ENCODE assay signal across 19 cellular contexts in the genomic region with DNA sequence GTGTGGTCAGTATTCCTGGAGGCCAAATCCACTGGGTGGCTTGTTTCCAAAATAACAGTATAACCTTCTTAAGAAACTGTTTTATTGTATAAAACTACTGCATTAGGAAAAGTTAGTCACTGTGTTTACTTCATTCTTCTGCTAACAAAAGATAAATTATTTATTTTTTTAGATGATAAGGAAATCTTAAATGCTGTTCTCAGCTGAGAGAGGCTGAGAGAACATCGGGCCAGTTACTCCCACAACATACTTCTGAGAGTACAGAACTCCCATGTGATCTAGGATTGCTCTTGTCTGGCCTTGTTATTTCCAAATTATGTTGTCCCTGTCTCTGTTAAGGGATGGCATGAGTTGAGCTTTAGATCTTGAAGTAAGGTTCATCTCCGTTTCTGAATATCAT.
DNase-seq lines count a peak whose midpoint lies in the region; ATAC-seq and TF ChIP-seq lines count a peak whose summit lies in the region.
"Had no signal": no experiment of that assay in that cellular context is flagged by ENCODE, and none has a peak within 500 bp of the region (broad histone marks: within the 10 kb centered on the region; RNA-seq: fewer than 3 reads in every experiment).

No MANE protein-coding gene starts in this region.

- no peaks in the 10 kb centered on the region for H3K9me1 ChIP-seq in IMR-90 (ENCODE audit: insufficient read depth, low read length)

- H4K8ac ChIP-seq in IMR-90 (ENCODE audit: low read depth in 2 of 2, low read length in 2 of 2) = peak overlapping the region; percentile 1 to 58; a peak in 2 of 4 replicates

- H3K27ac ChIP-seq in IMR-90 (ENCODE audit: insufficient read depth, low read length) (peak overlapping the region; percentile 59), substantia nigra (ENCODE audit: low read depth, low read length, poor library complexity, severe bottlenecking) (peak overlapping the region; percentile 56), A673 (ENCODE audit: low read depth, low read length, poor library complexity, severe bottlenecking) (no peak overlapping the region)
- H3K27ac ChIP-seq: A549, PC-9 had no signal

- H3K4me1 ChIP-seq in IMR-90 (ENCODE audit: control insufficient read depth, insufficient read depth, low read length) (peaks cover 5% of the 10 kb centered on the region; the same call in 1 of the 2 replicates), A673 (ENCODE audit: insufficient read depth, low read length, poor library complexity, severe bottlenecking) (no peaks in the 10 kb centered on the region)
- H3K4me1 ChIP-seq: A549 had no signal

- H3K18ac ChIP-seq in IMR-90 (ENCODE audit: low read depth, low read length) = peak overlapping the region; percentile 45; the same call in 1 of the 2 replicates

- H3K14ac ChIP-seq in IMR-90 (replicated peaks; ENCODE audit: low read depth, low read length) = no peak overlapping the region

- WGBS in IMR-90 (ENCODE audit: extremely low coverage in 2 of 2, insufficient read length in 1 of 2), 2 experiments = no CpG with 5 or more reads among the region's 2 CpGs

- peak overlapping the region; percentile 18; the same call in 1 of the 2 replicates for H2BK120ac ChIP-seq in IMR-90 (ENCODE audit: low read depth, low read length)

- H2BK5ac ChIP-seq in IMR-90 (ENCODE audit: low read depth, low read length, poor library complexity, severe bottlenecking) = peak overlapping the region; percentile 47

- no peak for TF ChIP-seq RAD21 in IMR-90 (IDR thresholded peaks at IDR 0.05; ENCODE audit: low read length)

- POLR2A ChIA-PET in IMR-90 (lab: Charles Lee; ENCODE audit: unreplicated experiment) (no interaction called here), A673 (lab: Charles Lee; ENCODE audit: low non-redundant PET) (no interaction called here)

- no peak overlapping the region; the same call in 1 of the 2 replicates for H2AK5ac ChIP-seq in IMR-90 (ENCODE audit: low read depth, low read length)

- no TSS peak for BruUV-seq in IMR-90 (replicated peaks; lab: Mats Ljungman, UMichigan)
- BruUV-seq in A673 (replicated peaks; lab: Mats Ljungman, UMichigan) = no TSS peak

- H3K9ac ChIP-seq in IMR-90 (ENCODE audit: low read depth, low read length) = peak overlapping the region; percentile 29; the same call in 1 of the 2 replicates

- peak overlapping the region; percentile 37; the same call in 2 of the 3 replicates for H2BK15ac ChIP-seq in IMR-90 (ENCODE audit: low read depth, low read length)

- DNase-seq in IMR-90 = peak; percentile 84
- DNase-seq in astrocyte of the spinal cord (ENCODE audit: low read depth, low spot score) = peak; percentile 9
- DNase-seq in fibroblast of pulmonary artery (ENCODE audit: low read depth) = peak; percentile 94
- no peak for DNase-seq in substantia nigra (lab: John Stamatoyannopoulos, UW)
- DNase-seq in NCI-H1417 (lab: John Stamatoyannopoulos, UW) = no peak
- no peak for DNase-seq in SHP77 treated with DMSO at 0.1 percent for 48 hours (lab: John Stamatoyannopoulos, UW)
- no peak for DNase-seq in NCI-H345 treated with DMSO at 0.1 percent for 48 hours (lab: John Stamatoyannopoulos, UW; ENCODE audit: unreplicated experiment)
- no peak for DNase-seq in A673 (ENCODE audit: low spot score)
- DNase-seq: AML-193, DMS 273 treated with DMSO at 0.1 percent for 48 hours, GF-D8, H9, Karpas-422, NCI-H1930, NCI-H2171 treated with DMSO at 0.1 percent for 48 hours, NCI-H510A, NCI-H774, PC-9 had no signal

- TF ChIP-seq CTCF in IMR-90 (conservative IDR thresholded peaks at IDR 0.05; ENCODE audit: low read depth, low read length) = no peak
- TF ChIP-seq CTCF in astrocyte of the spinal cord (IDR thresholded peaks at IDR 0.05; ENCODE audit: low read depth, low read length) = no peak
- no peak for TF ChIP-seq CTCF in fibroblast of pulmonary artery (IDR thresholded peaks at IDR 0.05; ENCODE audit: low read length, missing control alignments)
- TF ChIP-seq CTCF in A673 (conservative IDR thresholded peaks at IDR 0.05; ENCODE audit: low read depth, low read length) = no peak

- H4K91ac ChIP-seq in IMR-90 (ENCODE audit: insufficient read depth, low read depth, low read length) = no peak overlapping the region

- CTCF ChIA-PET in IMR-90 (lab: Yijun Ruan, JAX) = no interaction called here
- CTCF ChIA-PET in A673 (lab: Charles Lee) = no interaction called here

- intact Hi-C loops in IMR-90 (cut with micrococcal nuclease) (no loop called here), A673 (cut with micrococcal nuclease; ENCODE audit: unreplicated experiment) (no loop called here)

- peak overlapping the region; percentile 11; the same call in 1 of the 2 replicates for H2BK20ac ChIP-seq in IMR-90 (ENCODE audit: low read depth, low read length)

- no peak overlapping the region for H2AFZ ChIP-seq in IMR-90 (replicated peaks; ENCODE audit: low read length, poor library complexity)
- H2AFZ ChIP-seq: PC-9 had no signal

- no peak overlapping the region for H3K23ac ChIP-seq in IMR-90 (ENCODE audit: low read depth, low read length)

- dilution Hi-C loops in IMR-90 (cut with HindIII; ENCODE audit: low sequenced_read_pairs, unreplicated experiment) = no loop called here

- H4K20me1 ChIP-seq in IMR-90 (ENCODE audit: insufficient read depth, low read length) = no peaks in the 10 kb centered on the region

- peak overlapping the region; percentile 12 for H3K4me2 ChIP-seq in IMR-90 (ENCODE audit: low read depth, low read length)
- H3K4me2 ChIP-seq: A549, PC-9 had no signal

- in situ Hi-C loops in IMR-90 (cut with MboI; ENCODE audit: low sequenced_read_pairs) = no loop called here
- in situ Hi-C loops in astrocyte of the spinal cord (cut with HindIII; ENCODE audit: low sequenced_read_pairs) = no loop called here

- H3K56ac ChIP-seq in IMR-90 (ENCODE audit: extremely low read depth, insufficient read depth, low read length) = no peak overlapping the region

- peak; percentile 83 for ATAC-seq in IMR-90 (ENCODE audit: low read depth)
- ATAC-seq: A549 had no signal

- H3K4ac ChIP-seq in IMR-90 (ENCODE audit: low read depth, low read length) = peak overlapping the region; percentile 63; the same call in 1 of the 2 replicates

- peak overlapping the region; percentile 5; the same call in 1 of the 2 replicates for H4K5ac ChIP-seq in IMR-90 (ENCODE audit: low read depth, low read length)

- no peak overlapping the region for H2AK9ac ChIP-seq in IMR-90 (replicated peaks; ENCODE audit: low read depth, low read length, poor library complexity)

- H3K27me3 ChIP-seq in IMR-90 (ENCODE audit: control insufficient read depth, insufficient read depth, low read length) (no peaks in the 10 kb centered on the region; the same call in 1 of the 2 replicates), A673 (replicated peaks; ENCODE audit: insufficient read depth, low read depth, low read length, poor library complexity) (no peaks in the 10 kb centered on the region)

- TF ChIP-seq POLR2A in IMR-90 (IDR thresholded peaks at IDR 0.05; ENCODE audit: low read depth, low read length) = no peak

- H3K36me3 ChIP-seq in IMR-90 (ENCODE audit: control insufficient read depth, insufficient read depth, low read length) (no peaks in the 10 kb centered on the region), A673 (ENCODE audit: insufficient read depth, low read length, poor library complexity, severe bottlenecking) (no peaks in the 10 kb centered on the region)

- H3K4me3 ChIP-seq in IMR-90 (ENCODE audit: insufficient read depth, low read depth, low read length) = no peak overlapping the region
- no peak overlapping the region for H3K4me3 ChIP-seq in astrocyte of the spinal cord (ENCODE audit: low read depth, low read length)
- H3K4me3 ChIP-seq in fibroblast of pulmonary artery (replicated peaks; ENCODE audit: low read depth, low read length) = no peak overlapping the region
- no peak overlapping the region for H3K4me3 ChIP-seq in A673 (ENCODE audit: low read depth, low read length, poor library complexity, severe bottlenecking)
- H3K4me3 ChIP-seq: A549, PC-9 had no signal

- H3K9me3 ChIP-seq in IMR-90 (ENCODE audit: control insufficient read depth, insufficient read depth, low read length) = no peaks in the 10 kb centered on the region
- H3K9me3 ChIP-seq in A673 (ENCODE audit: low read depth, low read length, poor library complexity, severe bottlenecking) = no peaks in the 10 kb centered on the region
- H3K9me3 ChIP-seq: A549 had no signal

- no peaks in the 10 kb centered on the region for H3K79me1 ChIP-seq in IMR-90 (ENCODE audit: low read depth in 1 of 2, low read length in 2 of 2)

TF ChIP-seq in IMR-90, 13 proteins besides CTCF, POLR2A, EP300 and RAD21:
- TF ChIP-seq, protein P1, sequence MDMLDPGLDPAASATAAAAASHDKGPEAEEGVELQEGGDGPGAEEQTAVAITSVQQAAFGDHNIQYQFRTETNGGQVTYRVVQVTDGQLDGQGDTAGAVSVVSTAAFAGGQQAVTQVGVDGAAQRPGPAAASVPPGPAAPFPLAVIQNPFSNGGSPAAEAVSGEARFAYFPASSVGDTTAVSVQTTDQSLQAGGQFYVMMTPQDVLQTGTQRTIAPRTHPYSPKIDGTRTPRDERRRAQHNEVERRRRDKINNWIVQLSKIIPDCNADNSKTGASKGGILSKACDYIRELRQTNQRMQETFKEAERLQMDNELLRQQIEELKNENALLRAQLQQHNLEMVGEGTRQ (IDR thresholded peaks at IDR 0.05; ENCODE audit: low read depth, low read length) = peak; percentile 24; the same call in 1 of the 2 replicates
- TF ChIP-seq MAFK (IDR thresholded peaks at IDR 0.05; ENCODE audit: low read depth, low read length) = no peak
- TF ChIP-seq RFX5 (IDR thresholded peaks at IDR 0.05; ENCODE audit: low read depth, low read length) = no peak

Comparison
In these comparisons a context has a peak if more than half of its experiments do, and no peak if none do; other contexts are left out.
1. DNase-seq: peak in IMR-90 (single experiment), astrocyte of the spinal cord (single experiment) and fibroblast of pulmonary artery (single experiment); none in substantia nigra (0 of 49), NCI-H1417 (0 of 3), SHP77 treated with DMSO at 0.1 percent for 48 hours (single experiment), NCI-H345 treated with DMSO at 0.1 percent for 48 hours (single experiment) and A673 (single experiment).